Comparison of ENCODE assay signal across 20 cellular contexts in the genomic region with DNA sequence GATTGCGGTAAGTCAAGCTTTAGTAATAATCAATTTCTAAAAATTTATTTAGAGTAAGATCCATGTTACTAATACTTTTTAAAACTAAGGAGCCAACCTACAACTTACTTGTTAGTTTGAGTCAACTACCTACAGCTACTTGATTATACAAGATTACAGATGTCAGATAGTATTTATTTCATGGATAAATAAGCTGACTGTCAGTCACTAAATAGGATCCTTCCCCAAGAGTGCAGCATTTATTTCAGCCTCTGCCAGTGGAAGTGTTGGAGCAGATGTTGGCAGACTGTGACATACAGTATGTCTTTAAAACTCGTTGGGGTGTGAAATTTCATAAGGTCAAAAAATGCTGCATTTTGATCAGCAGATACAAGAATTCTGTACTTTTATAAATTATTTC.
"Had no signal": no experiment of that assay in that cellular context is flagged by ENCODE, and none has a peak within 500 bp of the region (broad histone marks: within the 10 kb centered on the region; RNA-seq: fewer than 3 reads in every experiment).

No MANE protein-coding gene starts in this region.

- H3K79me2 ChIP-seq: hepatocyte, parathyroid adenoma had no signal

- H3K27me3 Mint-ChIP-seq: naive thymus-derived CD8-positive, alpha-beta T cell; type B pancreatic cell had no signal

- H3K27me3 ChIP-seq: body of pancreas, hepatocyte, neutrophil, stomach had no signal

- H3K9me3 ChIP-seq: body of pancreas, neutrophil, stomach had no signal

- H3K4me3 Mint-ChIP-seq: endodermal cell; naive thymus-derived CD8-positive, alpha-beta T cell; stimulated activated effector memory CD8-positive, alpha-beta T cell treated with anti-CD3 and anti-CD28 coated beads, Interleukin-12 subunit alpha, Interleukin-12 subunit beta, amount 100 ng/mL, for 72 hours; type B pancreatic cell had no signal

- ATAC-seq: body of pancreas; left cardiac atrium; naive thymus-derived CD8-positive, alpha-beta T cell; sciatic nerve; stimulated activated effector memory CD8-positive, alpha-beta T cell treated with anti-CD3 and anti-CD28 coated beads, Interleukin-12 subunit alpha, Interleukin-12 subunit beta, amount 100 ng/mL, for 72 hours had no signal

- H3K27ac Mint-ChIP-seq: endodermal cell; stimulated activated effector memory CD8-positive, alpha-beta T cell treated with anti-CD3 and anti-CD28 coated beads, Interleukin-12 subunit alpha, Interleukin-12 subunit beta, amount 100 ng/mL, for 72 hours; type B pancreatic cell had no signal

- H2AFZ ChIP-seq: hepatocyte, parathyroid adenoma had no signal

- H3K9me3 Mint-ChIP-seq: endodermal cell; naive thymus-derived CD8-positive, alpha-beta T cell; stimulated activated effector memory CD8-positive, alpha-beta T cell treated with anti-CD3 and anti-CD28 coated beads, Interleukin-12 subunit alpha, Interleukin-12 subunit beta, amount 100 ng/mL, for 72 hours; type B pancreatic cell had no signal

- H3K4me1 ChIP-seq: body of pancreas, parathyroid adenoma had no signal

- H3K4me3 ChIP-seq: body of pancreas, hepatocyte, smooth muscle cell, stomach had no signal

- DNase-seq: activated CD4-positive, alpha-beta T cell treated with anti-CD3 and anti-CD28 coated beads, Interleukin-2, amount 50 U/mL, for 48 hours; activated naive CD4-positive, alpha-beta T cell; body of pancreas; caudate nucleus; endodermal cell; foreskin fibroblast; left cardiac atrium; mesenchymal stem cell; naive thymus-derived CD8-positive, alpha-beta T cell; stimulated activated CD4-positive, alpha-beta T cell treated with anti-CD3 and anti-CD28 coated beads, Interleukin-4, amount 100 ng/mL, for 24 hours; stomach; T-helper 2 cell had no signal

- H3K4me2 ChIP-seq: hepatocyte, smooth muscle cell had no signal

- H3K36me3 ChIP-seq: neutrophil had no signal

- H3K27ac ChIP-seq: body of pancreas, epithelial cell of prostate, hepatocyte, neutrophil, parathyroid adenoma, stomach had no signal

- H3K36me3 Mint-ChIP-seq: type B pancreatic cell had no signal
